In the genomic region with DNA sequence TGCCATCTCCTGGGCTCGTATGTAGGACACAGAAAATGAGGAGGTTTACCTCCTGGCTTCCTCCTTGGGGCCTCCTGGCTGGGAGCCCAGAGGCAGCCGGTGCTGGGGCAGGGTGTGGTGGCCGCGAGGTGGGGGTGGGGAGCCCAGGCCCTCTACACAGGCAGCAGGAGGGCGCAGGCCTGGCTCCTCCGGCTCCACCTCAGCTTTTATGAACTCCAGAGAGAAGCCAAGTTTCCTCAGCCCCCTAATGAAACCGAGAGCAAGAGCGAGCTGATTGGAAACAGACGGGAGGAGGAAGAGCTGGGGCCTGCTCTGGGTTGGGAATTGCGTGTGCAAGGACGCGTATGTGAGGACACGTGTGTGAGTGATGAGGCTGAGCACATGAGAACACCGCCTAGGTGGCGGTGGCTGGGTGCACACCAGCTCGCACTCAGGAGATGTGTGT, we compare ENCODE assay signal across 9 cellular contexts. TPM values are rescaled to one million over a fixed set of nuclear protein-coding genes. Genes with fewer than 3 reads are reported as not detected.
A peak's percentile ranks its signal among the peaks of the same experiment; 100 is the strongest.
DNase-seq lines count a peak whose midpoint lies in the region; ATAC-seq and TF ChIP-seq lines count a peak whose summit lies in the region.
"Had no signal": no experiment of that assay in that cellular context is flagged by ENCODE, and none has a peak within 500 bp of the region (broad histone marks: within the 10 kb centered on the region; RNA-seq: fewer than 3 reads in every experiment).

No MANE protein-coding gene starts in this region.

- H2AFZ ChIP-seq in neural progenitor cell (replicated peaks) = peak overlapping the region; percentile 76

- H3K9me3 ChIP-seq in duodenal mucosa (ENCODE audit: control insufficient read depth in 1 of 2, low read length in 2 of 2) = no peaks in the 10 kb centered on the region
- H3K9me3 ChIP-seq in neural progenitor cell (ENCODE audit: low read depth) = no peaks in the 10 kb centered on the region

- H3K27me3 ChIP-seq in BJ (ENCODE audit: control insufficient read depth, insufficient read depth, low read length) (no peaks in the 10 kb centered on the region), duodenal mucosa (ENCODE audit: control insufficient read depth in 1 of 2, insufficient read depth in 2 of 2, low read length in 2 of 2) (no peaks in the 10 kb centered on the region), neural progenitor cell (peaks cover 24% of the 10 kb centered on the region)

- H3K9me3 Mint-ChIP-seq in neural progenitor cell = no peaks in the 10 kb centered on the region
- H3K9me3 Mint-ChIP-seq in activated CD8-positive, alpha-beta memory T cell treated with anti-CD3 and anti-CD28 coated beads, Interleukin-2, amount 10 ng/mL, durations not matched to agents 7 days and 5 days (ENCODE audit: low read depth) = no peaks in the 10 kb centered on the region
- H3K9me3 Mint-ChIP-seq: activated CD4-positive, alpha-beta T cell treated with anti-CD3 and anti-CD28 coated beads, Interleukin-2, amount 10 ng/mL, durations not matched to agents 7 days and 5 days had no signal

- H3K9ac ChIP-seq in duodenal mucosa (ENCODE audit: low read depth in 1 of 2, low read length in 2 of 2) (peak overlapping the region; percentile 26 to 32), neural progenitor cell (no peak overlapping the region)

- no peak overlapping the region for H3K27ac Mint-ChIP-seq in neural progenitor cell
- H3K27ac Mint-ChIP-seq in activated CD8-positive, alpha-beta memory T cell treated with anti-CD3 and anti-CD28 coated beads, Interleukin-2, amount 10 ng/mL, durations not matched to agents 7 days and 5 days = no peak overlapping the region
- H3K27ac Mint-ChIP-seq: activated CD4-positive, alpha-beta T cell treated with anti-CD3 and anti-CD28 coated beads, Interleukin-2, amount 10 ng/mL, durations not matched to agents 7 days and 5 days had no signal

- H3K4me3 Mint-ChIP-seq in neural progenitor cell = no peak overlapping the region
- no peak overlapping the region for H3K4me3 Mint-ChIP-seq in activated CD8-positive, alpha-beta memory T cell treated with anti-CD3 and anti-CD28 coated beads, Interleukin-2, amount 10 ng/mL, durations not matched to agents 7 days and 5 days
- H3K4me3 Mint-ChIP-seq: activated CD4-positive, alpha-beta T cell treated with anti-CD3 and anti-CD28 coated beads, Interleukin-2, amount 10 ng/mL, durations not matched to agents 7 days and 5 days had no signal

- no peaks in the 10 kb centered on the region for H3K36me3 Mint-ChIP-seq in neural progenitor cell
- H3K36me3 Mint-ChIP-seq in activated CD8-positive, alpha-beta memory T cell treated with anti-CD3 and anti-CD28 coated beads, Interleukin-2, amount 10 ng/mL, durations not matched to agents 7 days and 5 days = no peaks in the 10 kb centered on the region

- DNase-seq in BJ (ENCODE audit: low read depth) = peak; percentile 70
- peak; percentile 9 for DNase-seq in NCI-H1436 treated with DMSO at 0.1 percent for 48 hours (lab: John Stamatoyannopoulos, UW)
- DNase-seq in neural progenitor cell (ENCODE audit: low spot score) = no peak
- no peak for DNase-seq in HEK293T (ENCODE audit: extremely low spot score)
- DNase-seq in activated CD8-positive, alpha-beta memory T cell treated with anti-CD3 and anti-CD28 coated beads, Interleukin-2, amount 10 ng/mL, durations not matched to agents 7 days and 5 days = no peak
- DNase-seq: activated CD4-positive, alpha-beta T cell treated with anti-CD3 and anti-CD28 coated beads, Interleukin-2, amount 10 ng/mL, durations not matched to agents 7 days and 5 days had no signal

- H3K4me3 ChIP-seq in BJ (ENCODE audit: low read depth, low read length) (no peak overlapping the region), duodenal mucosa (ENCODE audit: low read depth in 1 of 2, low read length in 2 of 2) (peak overlapping the region in 1 of 2 donors; percentile 21), neural progenitor cell (no peak overlapping the region)

- POLR2A ChIA-PET in BJ (lab: Charles Lee) = no interaction called here
- POLR2A ChIA-PET in HEK293T (lab: Yijun Ruan, JAX) = interaction anchor here (1.1 kb wide), 1 partner anchor 18 kb away, joined by 3 read pairs; no protein-coding TSS in a partner anchor

- H3K27me3 Mint-ChIP-seq in neural progenitor cell (ENCODE audit: insufficient read depth, low read depth) = peaks cover 41% of the 10 kb centered on the region
- H3K27me3 Mint-ChIP-seq in activated CD8-positive, alpha-beta memory T cell treated with anti-CD3 and anti-CD28 coated beads, Interleukin-2, amount 10 ng/mL, durations not matched to agents 7 days and 5 days = peaks cover 1% of the 10 kb centered on the region

- H3K4me2 ChIP-seq in neural progenitor cell = no peak overlapping the region

- H3K36me3 ChIP-seq in BJ (ENCODE audit: control insufficient read depth, insufficient read depth, low read length) = peaks cover 42% of the 10 kb centered on the region
- H3K36me3 ChIP-seq in duodenal mucosa (ENCODE audit: control insufficient read depth in 1 of 2, insufficient read depth in 2 of 2, low read length in 2 of 2) = peaks cover 5 to 27% of the 10 kb centered on the region in 2 donors
- no peaks in the 10 kb centered on the region for H3K36me3 ChIP-seq in neural progenitor cell

- H4K20me1 ChIP-seq in neural progenitor cell (ENCODE audit: low read depth) = no peaks in the 10 kb centered on the region

- peaks cover 5% of the 10 kb centered on the region for H3F3A ChIP-seq in neural progenitor cell (ENCODE audit: low read depth)

- H3K79me2 ChIP-seq in neural progenitor cell (ENCODE audit: low read depth) = no peaks in the 10 kb centered on the region

- no peak for ATAC-seq in activated CD8-positive, alpha-beta memory T cell treated with anti-CD3 and anti-CD28 coated beads, Interleukin-2, amount 10 ng/mL, durations not matched to agents 7 days and 5 days
- ATAC-seq in HG02870 (IDR thresholded peaks at IDR 0.05; ENCODE audit: unreplicated experiment) (no peak), HG03469 (IDR thresholded peaks at IDR 0.05; ENCODE audit: unreplicated experiment) (no peak)

- CTCF ChIA-PET in BJ (lab: Yijun Ruan, JAX) (interaction anchor here (0.8 to 5.4 kb wide), 11 partner anchors 11 to 114 kb away, joined by 3 to 37 read pairs (median 4); no protein-coding TSS in a partner anchor), HEK293T (lab: Yijun Ruan, JAX) (interaction anchor here (0.7 to 1.1 kb wide), 2 partner anchors 15 to 96 kb away, joined by 3 to 4 read pairs; no protein-coding TSS in a partner anchor)
- CTCF ChIA-PET in activated CD8-positive, alpha-beta memory T cell treated with anti-CD3 and anti-CD28 coated beads, Interleukin-2, amount 10 ng/mL, durations not matched to agents 7 days and 5 days (lab: Charles Lee) = interaction anchor here (0.7 to 4.3 kb wide), 3 partner anchors 14 to 46 kb away, joined by 3 to 20 read pairs (median 4); no protein-coding TSS in a partner anchor

- TF ChIP-seq CTCF in BJ (IDR thresholded peaks at IDR 0.05; ENCODE audit: insufficient read depth, low read depth, low read length) (peak; percentile 23; the same call in 1 of the 2 replicates), neural progenitor cell (IDR thresholded peaks at IDR 0.05) (no peak)

- H3K27ac ChIP-seq in duodenal mucosa (ENCODE audit: low read depth, low read length) (no peak overlapping the region), neural progenitor cell (no peak overlapping the region)

- peaks cover 28 to 39% of the 10 kb centered on the region in 2 donors for H3K4me1 ChIP-seq in duodenal mucosa (ENCODE audit: control insufficient read depth in 1 of 2, insufficient read depth in 2 of 2, low read length in 2 of 2)
- peaks cover 43% of the 10 kb centered on the region for H3K4me1 ChIP-seq in neural progenitor cell

- H3K4me1 Mint-ChIP-seq in neural progenitor cell = peaks cover 35% of the 10 kb centered on the region
- no peaks in the 10 kb centered on the region for H3K4me1 Mint-ChIP-seq in activated CD8-positive, alpha-beta memory T cell treated with anti-CD3 and anti-CD28 coated beads, Interleukin-2, amount 10 ng/mL, durations not matched to agents 7 days and 5 days
- H3K4me1 Mint-ChIP-seq: activated CD4-positive, alpha-beta T cell treated with anti-CD3 and anti-CD28 coated beads, Interleukin-2, amount 10 ng/mL, durations not matched to agents 7 days and 5 days had no signal

TF ChIP-seq in HEK293T, 16 proteins besides CTCF, POLR2A, EP300 and RAD21:
- TF ChIP-seq ELF4 (IDR thresholded peaks at IDR 0.05) (no peak), ARNT (IDR thresholded peaks at IDR 0.05) (no peak), BHLHE40 (IDR thresholded peaks at IDR 0.05; ENCODE audit: borderline replicate concordance) (no peak), PKNOX1 (IDR thresholded peaks at IDR 0.05) (no peak), CTBP1 (IDR thresholded peaks at IDR 0.05; ENCODE audit: borderline replicate concordance) (no peak), NFRKB (IDR thresholded peaks at IDR 0.05) (no peak), FOXK2 (IDR thresholded peaks at IDR 0.05) (no peak), L3MBTL2 (conservative IDR thresholded peaks at IDR 0.05) (no peak)

RNA-seq across cellular contexts. Expression of gene LYL1, which starts 23.1 kb away (rescaled TPM):
- polyA plus RNA-seq in BJ (2011; rRNA removed) = 0.29 and 0.34 TPM in 2 replicates
- polyA minus RNA-seq in BJ (2011; rRNA and poly(A)+ RNA removed) = 0.28 and 0.31 TPM in 2 replicates
- total RNA-seq in neural progenitor cell (ENCODE audit: low replicate concordance) = 0.88 and 2.2 TPM in 2 replicates
- total RNA-seq in activated CD8-positive, alpha-beta memory T cell treated with anti-CD3 and anti-CD28 coated beads, Interleukin-2, amount 10 ng/mL, durations not matched to agents 7 days and 5 days = under 1 TPM; 0.49 to 0.64 TPM

RNA-seq across cellular contexts. Expression of gene TRMT1, which starts 37.0 kb away (rescaled TPM):
- 15.9 and 30.8 TPM in 2 replicates for polyA plus RNA-seq in BJ (2011; rRNA removed)
- 20.2 and 36.8 TPM in 2 replicates for polyA minus RNA-seq in BJ (2011; rRNA and poly(A)+ RNA removed)
- total RNA-seq in neural progenitor cell (ENCODE audit: low replicate concordance) = 30.2 and 49.0 TPM in 2 replicates
- 10 to 100 TPM; 43.2 to 50.2 TPM for total RNA-seq in activated CD8-positive, alpha-beta memory T cell treated with anti-CD3 and anti-CD28 coated beads, Interleukin-2, amount 10 ng/mL, durations not matched to agents 7 days and 5 days

RNA-seq across cellular contexts. Expression of gene NACC1, which starts 38.5 kb away (rescaled TPM):
- polyA plus RNA-seq in BJ (2011; rRNA removed) = 46.8 and 98.7 TPM in 2 replicates
- polyA minus RNA-seq in BJ (2011; rRNA and poly(A)+ RNA removed) = 65.7 and 80.7 TPM in 2 replicates
- total RNA-seq in neural progenitor cell (ENCODE audit: low replicate concordance) = 34.7 and 108 TPM in 2 replicates
- 10 to 100 TPM; 82.2 to 96.0 TPM for total RNA-seq in activated CD8-positive, alpha-beta memory T cell treated with anti-CD3 and anti-CD28 coated beads, Interleukin-2, amount 10 ng/mL, durations not matched to agents 7 days and 5 days

Comparison
In these comparisons a context has a peak if more than half of its experiments do, and no peak if none do; other contexts are left out.
1. DNase-seq: peak in BJ (single experiment) and NCI-H1436 treated with DMSO at 0.1 percent for 48 hours (single experiment); none in neural progenitor cell (single experiment), HEK293T (single experiment) and activated CD8-positive, alpha-beta memory T cell treated with anti-CD3 and anti-CD28 coated beads, Interleukin-2, amount 10 ng/mL, durations not matched to agents 7 days and 5 days (single experiment).